In genomic region chr11:96842731-96843130, GRCh38 we compare ENCODE assay signal across 30 cellular contexts.
"Had no signal": no experiment of that assay in that cellular context is flagged by ENCODE, and none has a peak within 500 bp of the region (broad histone marks: within the 10 kb centered on the region; RNA-seq: fewer than 3 reads in every experiment).

No MANE protein-coding gene starts in this region.

- H3K9me3 ChIP-seq: adrenal gland, ascending aorta, body of pancreas, breast epithelium had no signal

- DNase-seq: activated effector memory CD4-positive, alpha-beta T cell treated with anti-CD3 and anti-CD28 coated beads, Interleukin-2, amount 50 U/mL, for 16 hours; activated effector memory CD4-positive, alpha-beta T cell treated with Interleukin-2 at 50 U/mL for 16 hours; activated gamma-delta T cell; activated gamma-delta T cell treated with Interleukin-2 at 50 U/mL for 16 hours; activated naive CD4-positive, alpha-beta T cell; activated naive CD4-positive, alpha-beta T cell treated with anti-CD3 and anti-CD28 coated beads for 36 hours; activated naive CD4-positive, alpha-beta T cell treated with anti-CD3 and anti-CD28 coated beads, Interleukin-2, amount 10 ng/mL, durations not matched to agents 7 days and 5 days; activated naive CD4-positive, alpha-beta T cell treated with anti-CD3 and anti-CD28 coated beads, Interleukin-2, amount 50 U/mL, for 16 hours; activated naive CD4-positive, alpha-beta T cell treated with Interleukin-2 at 50 U/mL for 16 hours; activated naive CD8-positive, alpha-beta T cell treated with anti-CD3 and anti-CD28 coated beads for 36 hours; activated naive CD8-positive, alpha-beta T cell treated with anti-CD3 and anti-CD28 coated beads, Interleukin-2, amount 10 ng/mL, durations not matched to agents 7 days and 5 days; activated naive CD8-positive, alpha-beta T cell treated with anti-CD3 and anti-CD28 coated beads, Interleukin-2, amount 50 U/mL, for 24 hours; activated T-cell treated with anti-CD3 and anti-CD28 coated beads, Interleukin-2, amount 50 U/mL, for 1 hour; activated T-cell treated with anti-CD3 and anti-CD28 coated beads, Interleukin-2, amount 50 U/mL, for 24 hours; activated T-cell treated with anti-CD3 and anti-CD28 coated beads, Interleukin-2, amount 50 U/mL, for 4 hours; activated T-cell treated with anti-CD3 and anti-CD28 coated beads, Interleukin-2, amount 50 U/mL, for 48 hours; activated T-cell treated with anti-CD3 and anti-CD28 coated beads, Interleukin-2, amount 50 U/mL, for 72 hours; adrenal gland; amniotic stem cell; amygdala; anterior cingulate cortex; aorta; body of pancreas; brain microvascular endothelial cell; caudate nucleus; central memory CD4-positive, alpha-beta T cell; cerebellar nuclear complex had no signal

- H3K27me3 ChIP-seq: adrenal gland, ascending aorta, body of pancreas, brain microvascular endothelial cell, breast epithelium, cardiac muscle cell had no signal

- H3K36me3 ChIP-seq: adrenal gland, ascending aorta, brain microvascular endothelial cell, breast epithelium, cardiac muscle cell had no signal

- H3K4me3 ChIP-seq: adrenal gland, ascending aorta, body of pancreas, breast epithelium, cardiac muscle cell had no signal

- H3K27ac ChIP-seq: adrenal gland, ascending aorta, body of pancreas, brain microvascular endothelial cell, breast epithelium, cardiac muscle cell had no signal
